ENCODE assay signal across 8 cellular contexts in genomic region chr7:1825087-1825876, GRCh38.
DNase-seq lines count a peak whose midpoint lies in the region; ATAC-seq, FAIRE-seq and TF ChIP-seq lines count a peak whose summit lies in the region.
"Not testable (repeated sequence)": the region's sequence is repeated elsewhere in the genome, so short reads cannot be mapped to it uniquely, and the experiment has no call there.

No MANE protein-coding gene starts in this region.

- H3K9me3 Mint-ChIP-seq in activated T-helper 17 cell treated with anti-CD3 and anti-CD28 coated beads, Interleukin-2, amount 50 U/mL, for 72 hours; central memory CD8-positive, alpha-beta T cell; naive thymus-derived CD8-positive, alpha-beta T cell: not testable (repeated sequence)

- H3K4me3 Mint-ChIP-seq in activated T-helper 17 cell treated with anti-CD3 and anti-CD28 coated beads, Interleukin-2, amount 50 U/mL, for 72 hours = not testable (repeated sequence)
- H3K4me3 Mint-ChIP-seq in central memory CD8-positive, alpha-beta T cell = peak overlapping the region; percentile 27
- H3K4me3 Mint-ChIP-seq in naive thymus-derived CD8-positive, alpha-beta T cell = peak overlapping the region in 7 of 10 donors; percentile 43 to 72 (median 64)

- peak overlapping the region in 8 of 11 experiments; percentile 19 to 52 (median 34); a peak in 11 of 22 replicates for H3K4me2 ChIP-seq in BLaER1 treated with 17β-estradiol and CSF1 and Interleukin-3, amounts not matched to agents 10 nM and 100 nM

- H3K36me3 Mint-ChIP-seq in activated T-helper 17 cell treated with anti-CD3 and anti-CD28 coated beads, Interleukin-2, amount 50 U/mL, for 72 hours (ENCODE audit: low read depth) = peaks cover 11% of the 10 kb centered on the region
- not testable (repeated sequence) for H3K36me3 Mint-ChIP-seq in central memory CD8-positive, alpha-beta T cell (ENCODE audit: insufficient read depth)
- peaks cover 5 to 14% (median 10%) of the 10 kb centered on the region in 3 donors for H3K36me3 Mint-ChIP-seq in naive thymus-derived CD8-positive, alpha-beta T cell

- H3K36me3 ChIP-seq in BLaER1 treated with 17β-estradiol and CSF1 and Interleukin-3, amounts not matched to agents 10 nM and 100 nM = peaks cover 0 to 19% (median 6%) of the 10 kb centered on the region in 11 experiments; a peak in 13 of 22 replicates
- not testable (repeated sequence) for H3K36me3 ChIP-seq in kidney (ENCODE audit: control insufficient read depth in 1 of 2, insufficient read depth in 2 of 2, low read length in 2 of 2)

- POLR2A ChIA-PET in naive thymus-derived CD8-positive, alpha-beta T cell (lab: Charles Lee) = not testable (repeated sequence)

- TF ChIP-seq CTCF in kidney (IDR thresholded peaks at IDR 0.05; ENCODE audit: borderline replicate concordance, extremely low read depth, insufficient read depth) = not testable (repeated sequence)

- H3K27me3 ChIP-seq in BLaER1 treated with 17β-estradiol and CSF1 and Interleukin-3, amounts not matched to agents 10 nM and 100 nM = not testable (repeated sequence)

- H3K9ac ChIP-seq in BLaER1 treated with 17β-estradiol and CSF1 and Interleukin-3, amounts not matched to agents 10 nM and 100 nM; kidney (ENCODE audit: low read length in 2 of 2): not testable (repeated sequence)

- not testable (repeated sequence) for H3K27ac Mint-ChIP-seq in activated T-helper 17 cell treated with anti-CD3 and anti-CD28 coated beads, Interleukin-2, amount 50 U/mL, for 72 hours; central memory CD8-positive, alpha-beta T cell (ENCODE audit: low read depth)
- H3K27ac Mint-ChIP-seq in naive thymus-derived CD8-positive, alpha-beta T cell = peak overlapping the region in 6 of 10 donors; percentile 69 to 91 (median 78)

- H3K27ac ChIP-seq in BLaER1 treated with 17β-estradiol and CSF1 and Interleukin-3, amounts not matched to agents 10 nM and 100 nM; kidney (ENCODE audit: low read depth in 2 of 2, low read length in 2 of 2): not testable (repeated sequence)

- peak; percentile 22 for ATAC-seq in activated T-helper 17 cell treated with anti-CD3 and anti-CD28 coated beads, Interleukin-2, amount 50 U/mL, for 72 hours (replicated peaks)
- not testable (repeated sequence) for ATAC-seq in central memory CD8-positive, alpha-beta T cell (replicated peaks; ENCODE audit: extremely low read depth, poor library complexity, severe bottlenecking)
- ATAC-seq in naive thymus-derived CD8-positive, alpha-beta T cell = peak in 1 of 2 donors; percentile 2

- peaks cover 52 to 75% (median 60%) of the 10 kb centered on the region in 11 experiments; a peak in 21 of 22 replicates for H4K20me1 ChIP-seq in BLaER1 treated with 17β-estradiol and CSF1 and Interleukin-3, amounts not matched to agents 10 nM and 100 nM

- DNase-seq in activated CD4-positive, CD25-positive, alpha-beta regulatory T cell treated with anti-CD3 and anti-CD28 coated beads, Interleukin-2, amount 50 U/mL, for 72 hours = peak; percentile 26
- DNase-seq in central memory CD8-positive, alpha-beta T cell (ENCODE audit: low spot score in 2 of 2); urothelium cell line (ENCODE audit: low spot score): not testable (repeated sequence)
- peak; percentile 59 for DNase-seq in kidney
- DNase-seq in naive thymus-derived CD8-positive, alpha-beta T cell = peak in 2 of 10 donors; percentile 17 to 34
- DNase-seq in stimulated activated CD4-positive, alpha-beta T cell treated with anti-CD3 and anti-CD28 coated beads, Interleukin-15, amount 100 ng/mL, for 24 hours = peak; percentile 15

- not testable (repeated sequence) for H3K27me3 Mint-ChIP-seq in activated T-helper 17 cell treated with anti-CD3 and anti-CD28 coated beads, Interleukin-2, amount 50 U/mL, for 72 hours; central memory CD8-positive, alpha-beta T cell; naive thymus-derived CD8-positive, alpha-beta T cell

- H3K4me1 Mint-ChIP-seq in activated T-helper 17 cell treated with anti-CD3 and anti-CD28 coated beads, Interleukin-2, amount 50 U/mL, for 72 hours = not testable (repeated sequence)
- peaks cover 52% of the 10 kb centered on the region for H3K4me1 Mint-ChIP-seq in central memory CD8-positive, alpha-beta T cell
- peaks cover 14 to 56% (median 27%) of the 10 kb centered on the region in 4 donors for H3K4me1 Mint-ChIP-seq in naive thymus-derived CD8-positive, alpha-beta T cell

- not testable (repeated sequence) for H3K4me3 ChIP-seq in BLaER1 treated with 17β-estradiol and CSF1 and Interleukin-3, amounts not matched to agents 10 nM and 100 nM; kidney (ENCODE audit: low read length in 2 of 2)

- not testable (repeated sequence) for FAIRE-seq in kidney (lab: Jason Lieb, UNC)
- FAIRE-seq in urothelium cell line (lab: Jason Lieb, UNC) = peak; percentile 99

- H3K4me1 ChIP-seq in BLaER1 treated with 17β-estradiol and CSF1 and Interleukin-3, amounts not matched to agents 10 nM and 100 nM = peaks cover 0 to 35% (median 12%) of the 10 kb centered on the region in 10 experiments; a peak in 13 of 20 replicates
- not testable (repeated sequence) for H3K4me1 ChIP-seq in kidney (ENCODE audit: control insufficient read depth in 1 of 2, insufficient read depth in 1 of 2, low read depth in 1 of 2, low read length in 2 of 2)

- H3K9me3 ChIP-seq in BLaER1 treated with 17β-estradiol and CSF1 and Interleukin-3, amounts not matched to agents 10 nM and 100 nM (replicated peaks in 1 of 11) = peaks cover 2 to 16% (median 11%) of the 10 kb centered on the region in 11 experiments; a peak in 19 of 22 replicates
- H3K9me3 ChIP-seq in kidney (ENCODE audit: control insufficient read depth in 1 of 2, low read length in 2 of 2) = not testable (repeated sequence)

- intact Hi-C loops in kidney (cut with DNase I) = not testable (repeated sequence)
